In the genomic region with DNA sequence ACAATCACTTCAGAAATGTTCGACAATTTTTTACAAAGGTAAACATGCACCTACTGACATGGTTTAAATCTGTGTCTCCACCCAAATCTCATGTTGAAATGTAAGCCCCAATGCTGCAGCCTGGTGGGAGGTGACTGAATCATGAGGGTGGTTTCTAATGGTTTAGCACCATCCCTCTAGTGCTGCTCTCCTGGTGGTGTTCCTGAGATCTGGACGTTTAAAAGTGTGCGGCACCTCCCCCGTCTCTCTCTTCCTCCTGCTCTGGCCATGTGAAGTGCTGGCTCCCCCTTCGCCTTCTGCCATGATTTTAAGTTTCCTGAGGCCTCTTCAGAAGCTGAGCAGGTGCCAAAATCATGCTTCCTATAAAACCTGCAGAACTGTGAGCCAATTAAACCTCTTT, we compare ENCODE assay signal across 1 cellular context.
TF ChIP-seq lines count a peak whose summit lies in the region.

No MANE protein-coding gene starts in this region.

TF ChIP-seq in HepG2, 621 proteins besides CTCF, POLR2A, EP300 and RAD21:
- TF ChIP-seq ZFP41 (CRISPR knock-in tag; IDR thresholded peaks at IDR 0.05; ENCODE audit: borderline replicate concordance) (no peak), NR1H2 (CRISPR knock-in tag; IDR thresholded peaks at IDR 0.05; ENCODE audit: borderline replicate concordance, low read depth) (no peak), KLF12 (CRISPR knock-in tag; IDR thresholded peaks at IDR 0.05; ENCODE audit: borderline replicate concordance) (no peak), REXO4 (CRISPR knock-in tag; IDR thresholded peaks at IDR 0.05; ENCODE audit: borderline replicate concordance) (no peak), AHR (CRISPR knock-in tag; IDR thresholded peaks at IDR 0.05) (no peak), ZNF737 (CRISPR knock-in tag; IDR thresholded peaks at IDR 0.05; ENCODE audit: borderline replicate concordance) (no peak), EED (CRISPR knock-in tag; IDR thresholded peaks at IDR 0.05) (no peak)
- TF ChIP-seq, protein P1, sequence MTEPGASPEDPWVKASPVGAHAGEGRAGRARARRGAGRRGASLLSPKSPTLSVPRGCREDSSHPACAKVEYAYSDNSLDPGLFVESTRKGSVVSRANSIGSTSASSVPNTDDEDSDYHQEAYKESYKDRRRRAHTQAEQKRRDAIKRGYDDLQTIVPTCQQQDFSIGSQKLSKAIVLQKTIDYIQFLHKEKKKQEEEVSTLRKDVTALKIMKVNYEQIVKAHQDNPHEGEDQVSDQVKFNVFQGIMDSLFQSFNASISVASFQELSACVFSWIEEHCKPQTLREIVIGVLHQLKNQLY (CRISPR knock-in tag; IDR thresholded peaks at IDR 0.05): no peak
- TF ChIP-seq, protein P2, sequence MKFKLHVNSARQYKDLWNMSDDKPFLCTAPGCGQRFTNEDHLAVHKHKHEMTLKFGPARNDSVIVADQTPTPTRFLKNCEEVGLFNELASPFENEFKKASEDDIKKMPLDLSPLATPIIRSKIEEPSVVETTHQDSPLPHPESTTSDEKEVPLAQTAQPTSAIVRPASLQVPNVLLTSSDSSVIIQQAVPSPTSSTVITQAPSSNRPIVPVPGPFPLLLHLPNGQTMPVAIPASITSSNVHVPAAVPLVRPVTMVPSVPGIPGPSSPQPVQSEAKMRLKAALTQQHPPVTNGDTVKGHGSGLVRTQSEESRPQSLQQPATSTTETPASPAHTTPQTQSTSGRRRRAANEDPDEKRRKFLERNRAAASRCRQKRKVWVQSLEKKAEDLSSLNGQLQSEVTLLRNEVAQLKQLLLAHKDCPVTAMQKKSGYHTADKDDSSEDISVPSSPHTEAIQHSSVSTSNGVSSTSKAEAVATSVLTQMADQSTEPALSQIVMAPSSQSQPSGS (CRISPR knock-in tag; IDR thresholded peaks at IDR 0.05): no peak
- TF ChIP-seq, protein P3, sequence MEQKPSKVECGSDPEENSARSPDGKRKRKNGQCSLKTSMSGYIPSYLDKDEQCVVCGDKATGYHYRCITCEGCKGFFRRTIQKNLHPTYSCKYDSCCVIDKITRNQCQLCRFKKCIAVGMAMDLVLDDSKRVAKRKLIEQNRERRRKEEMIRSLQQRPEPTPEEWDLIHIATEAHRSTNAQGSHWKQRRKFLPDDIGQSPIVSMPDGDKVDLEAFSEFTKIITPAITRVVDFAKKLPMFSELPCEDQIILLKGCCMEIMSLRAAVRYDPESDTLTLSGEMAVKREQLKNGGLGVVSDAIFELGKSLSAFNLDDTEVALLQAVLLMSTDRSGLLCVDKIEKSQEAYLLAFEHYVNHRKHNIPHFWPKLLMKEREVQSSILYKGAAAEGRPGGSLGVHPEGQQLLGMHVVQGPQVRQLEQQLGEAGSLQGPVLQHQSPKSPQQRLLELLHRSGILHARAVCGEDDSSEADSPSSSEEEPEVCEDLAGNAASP (CRISPR knock-in tag; IDR thresholded peaks at IDR 0.05; ENCODE audit: borderline replicate concordance): no peak
- TF ChIP-seq, protein P4, sequence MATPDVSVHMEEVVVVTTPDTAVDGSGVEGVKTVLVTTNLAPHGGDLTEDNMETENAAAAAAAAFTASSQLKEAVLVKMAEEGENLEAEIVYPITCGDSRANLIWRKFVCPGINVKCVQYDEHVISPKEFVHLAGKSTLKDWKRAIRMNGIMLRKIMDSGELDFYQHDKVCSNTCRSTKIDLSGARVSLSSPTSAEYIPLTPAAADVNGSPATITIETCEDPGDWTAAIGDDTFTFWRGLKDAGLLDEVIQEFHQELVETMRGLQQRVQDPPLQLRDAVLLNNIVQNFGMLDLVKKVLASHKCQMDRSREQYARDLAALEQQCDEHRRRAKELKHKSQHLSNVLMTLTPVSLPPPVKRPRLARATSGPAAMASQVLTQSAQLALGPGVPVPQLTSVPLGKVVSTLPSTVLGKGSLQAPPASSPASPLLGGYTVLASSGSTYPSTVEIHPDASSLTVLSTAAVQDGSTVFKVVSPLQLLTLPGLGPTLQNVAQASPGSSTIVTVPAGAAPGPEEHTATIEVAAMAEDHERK (CRISPR knock-in tag; IDR thresholded peaks at IDR 0.05; ENCODE audit: low read depth): no peak
- TF ChIP-seq, protein P5, sequence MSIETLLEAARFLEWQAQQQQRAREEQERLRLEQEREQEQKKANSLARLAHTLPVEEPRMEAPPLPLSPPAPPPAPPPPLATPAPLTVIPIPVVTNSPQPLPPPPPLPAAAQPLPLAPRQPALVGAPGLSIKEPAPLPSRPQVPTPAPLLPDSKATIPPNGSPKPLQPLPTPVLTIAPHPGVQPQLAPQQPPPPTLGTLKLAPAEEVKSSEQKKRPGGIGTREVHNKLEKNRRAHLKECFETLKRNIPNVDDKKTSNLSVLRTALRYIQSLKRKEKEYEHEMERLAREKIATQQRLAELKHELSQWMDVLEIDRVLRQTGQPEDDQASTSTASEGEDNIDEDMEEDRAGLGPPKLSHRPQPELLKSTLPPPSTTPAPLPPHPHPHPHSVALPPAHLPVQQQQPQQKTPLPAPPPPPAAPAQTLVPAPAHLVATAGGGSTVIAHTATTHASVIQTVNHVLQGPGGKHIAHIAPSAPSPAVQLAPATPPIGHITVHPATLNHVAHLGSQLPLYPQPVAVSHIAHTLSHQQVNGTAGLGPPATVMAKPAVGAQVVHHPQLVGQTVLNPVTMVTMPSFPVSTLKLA (IDR thresholded peaks at IDR 0.05): no peak
